In the genomic region with DNA sequence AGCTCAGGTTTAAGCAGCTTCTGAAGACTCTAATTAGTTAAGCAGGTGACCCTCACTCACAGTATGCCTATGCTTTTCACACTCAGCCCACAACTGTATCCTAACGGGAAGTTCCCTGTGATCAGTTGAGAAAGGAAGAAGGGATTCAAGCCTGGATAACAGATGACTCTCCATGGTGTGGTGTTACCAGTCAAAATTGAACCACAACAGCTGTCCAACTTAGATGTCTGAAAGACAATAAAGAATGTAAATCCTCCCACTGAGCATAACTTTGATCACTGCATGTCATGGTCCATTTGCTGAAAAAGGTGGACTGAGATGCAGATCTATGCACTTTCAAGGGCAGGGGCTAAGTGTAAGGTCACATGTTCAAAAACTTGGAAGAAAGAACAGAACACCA, we compare ENCODE assay signal across 13 cellular contexts. TPM values are rescaled to one million over a fixed set of nuclear protein-coding genes. Genes with fewer than 3 reads are reported as not detected.
DNase-seq lines count a peak whose midpoint lies in the region; ATAC-seq and TF ChIP-seq lines count a peak whose summit lies in the region.
"Had no signal": no experiment of that assay in that cellular context is flagged by ENCODE, and none has a peak within 500 bp of the region (broad histone marks: within the 10 kb centered on the region; RNA-seq: fewer than 3 reads in every experiment).

No MANE protein-coding gene starts in this region.

- POLR2A ChIA-PET in activated CD4-positive, alpha-beta T cell treated with anti-CD3 and anti-CD28 coated beads for 36 hours (lab: Charles Lee): interaction anchor here (0.7 kb wide), 1 partner anchor 31 kb away, joined by 8 read pairs; no protein-coding TSS in a partner anchor

- intact Hi-C loops in activated CD4-positive, alpha-beta T cell treated with anti-CD3 and anti-CD28 coated beads for 36 hours (cut with DNase I, micrococcal nuclease): no loop called here
- intact Hi-C loops in activated T-helper 2 cell treated with anti-CD3 and anti-CD28 coated beads, Interferon-gamma antibody, Interleukin-2, Interleukin-4, amounts not matched to agents 10 μg/mL and 5 μg/mL and 100 μg/mL, durations not matched to agents 14 hours and 24 hours and 36 hours (cut with micrococcal nuclease): no loop called here

- ATAC-seq in activated CD4-positive, alpha-beta T cell treated with anti-CD3 and anti-CD28 coated beads for 36 hours: peak; percentile 5
- ATAC-seq in GM23338: no peak

- H3K4me1 ChIP-seq in GM23338 (ENCODE audit: insufficient read depth): no peaks in the 10 kb centered on the region
- peaks cover 4% of the 10 kb centered on the region for H3K4me1 ChIP-seq in parathyroid adenoma
- H3K4me1 ChIP-seq: breast epithelium, colonic mucosa, suprapubic skin had no signal

- H3K36me3 Mint-ChIP-seq in activated CD4-positive, alpha-beta T cell treated with anti-CD3 and anti-CD28 coated beads for 36 hours (ENCODE audit: low read depth): no peaks in the 10 kb centered on the region
- H3K36me3 Mint-ChIP-seq in GM23338 (ENCODE audit: low read depth): no peaks in the 10 kb centered on the region
- peaks cover 17% of the 10 kb centered on the region for H3K36me3 Mint-ChIP-seq in activated T-helper 2 cell treated with anti-CD3 and anti-CD28 coated beads, Interferon-gamma antibody, Interleukin-2, Interleukin-4, amounts not matched to agents 10 μg/mL and 5 μg/mL and 100 μg/mL, durations not matched to agents 14 hours and 24 hours and 36 hours (ENCODE audit: low read depth)

- no peak overlapping the region for H3K9ac ChIP-seq in parathyroid adenoma

- no peaks in the 10 kb centered on the region for H3K9me3 Mint-ChIP-seq in activated CD4-positive, alpha-beta T cell treated with anti-CD3 and anti-CD28 coated beads for 36 hours (ENCODE audit: low read depth)
- no peaks in the 10 kb centered on the region for H3K9me3 Mint-ChIP-seq in GM23338
- H3K9me3 Mint-ChIP-seq in activated T-helper 2 cell treated with anti-CD3 and anti-CD28 coated beads, Interferon-gamma antibody, Interleukin-2, Interleukin-4, amounts not matched to agents 10 μg/mL and 5 μg/mL and 100 μg/mL, durations not matched to agents 14 hours and 24 hours and 36 hours: no peaks in the 10 kb centered on the region

- CTCF ChIA-PET in activated CD4-positive, alpha-beta T cell treated with anti-CD3 and anti-CD28 coated beads for 36 hours (lab: Charles Lee): interaction anchor here (0.6 to 3.8 kb wide), 48 partner anchors 10 to 352 kb away, joined by 3 to 167 read pairs (median 6); partner anchors contain the start of genes DIPK1A, DR1 and RPL5

- no peaks in the 10 kb centered on the region for H3K9me2 ChIP-seq in GM23338 (ENCODE audit: insufficient read depth)

- DNase-seq in activated CD4-positive, alpha-beta T cell treated with anti-CD3 and anti-CD28 coated beads for 36 hours: no peak
- DNase-seq in activated CD4-positive, alpha-beta T cell treated with anti-CD3 and anti-CD28 coated beads, Interleukin-2, amount 50 U/mL, for 4 hours: no peak
- no peak for DNase-seq in GM23338 (ENCODE audit: low spot score)
- no peak for DNase-seq in activated T-helper 2 cell treated with anti-CD3 and anti-CD28 coated beads, Interferon-gamma antibody, Interleukin-2, Interleukin-4, amounts not matched to agents 10 μg/mL and 5 μg/mL and 100 μg/mL, durations not matched to agents 14 hours and 24 hours and 36 hours (ENCODE audit: low spot score)
- no peak for DNase-seq in NCI-H226
- DNase-seq in A172 (ENCODE audit: low spot score): no peak
- no peak for DNase-seq in WERI-Rb-1
- DNase-seq: activated gamma-delta T cell had no signal

- H3K4me2 ChIP-seq in GM23338 (no peak overlapping the region), parathyroid adenoma (ENCODE audit: low read length) (peak overlapping the region; percentile 47)
- H3K4me2 ChIP-seq: smooth muscle cell had no signal

- no peaks in the 10 kb centered on the region for H3K36me3 ChIP-seq in GM23338 (ENCODE audit: insufficient read depth)
- no peaks in the 10 kb centered on the region for H3K36me3 ChIP-seq in parathyroid adenoma (ENCODE audit: control insufficient read depth, insufficient read depth, low read length)
- no peaks in the 10 kb centered on the region for H3K36me3 ChIP-seq in WERI-Rb-1
- H3K36me3 ChIP-seq: breast epithelium, colonic mucosa, suprapubic skin had no signal

- no peaks in the 10 kb centered on the region for H4K20me1 ChIP-seq in GM23338 (replicated peaks; ENCODE audit: insufficient read depth)

- H3K27me3 Mint-ChIP-seq in activated CD4-positive, alpha-beta T cell treated with anti-CD3 and anti-CD28 coated beads for 36 hours: no peaks in the 10 kb centered on the region
- H3K27me3 Mint-ChIP-seq in GM23338 (ENCODE audit: insufficient read depth, low read depth, poor library complexity): peaks cover 3% of the 10 kb centered on the region
- no peaks in the 10 kb centered on the region for H3K27me3 Mint-ChIP-seq in activated T-helper 2 cell treated with anti-CD3 and anti-CD28 coated beads, Interferon-gamma antibody, Interleukin-2, Interleukin-4, amounts not matched to agents 10 μg/mL and 5 μg/mL and 100 μg/mL, durations not matched to agents 14 hours and 24 hours and 36 hours (ENCODE audit: low read depth)

- H3K27ac Mint-ChIP-seq in activated CD4-positive, alpha-beta T cell treated with anti-CD3 and anti-CD28 coated beads for 36 hours: no peak overlapping the region
- H3K27ac Mint-ChIP-seq in GM23338: peak overlapping the region; percentile 83; the same call in 1 of the 2 replicates
- peak overlapping the region; percentile 14 for H3K27ac Mint-ChIP-seq in activated T-helper 2 cell treated with anti-CD3 and anti-CD28 coated beads, Interferon-gamma antibody, Interleukin-2, Interleukin-4, amounts not matched to agents 10 μg/mL and 5 μg/mL and 100 μg/mL, durations not matched to agents 14 hours and 24 hours and 36 hours

- peaks cover 39% of the 10 kb centered on the region for H3K4me1 Mint-ChIP-seq in activated CD4-positive, alpha-beta T cell treated with anti-CD3 and anti-CD28 coated beads for 36 hours
- H3K4me1 Mint-ChIP-seq in GM23338: peaks cover 3% of the 10 kb centered on the region; the same call in 2 of the 3 replicates
- H3K4me1 Mint-ChIP-seq in activated T-helper 2 cell treated with anti-CD3 and anti-CD28 coated beads, Interferon-gamma antibody, Interleukin-2, Interleukin-4, amounts not matched to agents 10 μg/mL and 5 μg/mL and 100 μg/mL, durations not matched to agents 14 hours and 24 hours and 36 hours (ENCODE audit: low read depth): peaks cover 50% of the 10 kb centered on the region

- H3K9me3 ChIP-seq in parathyroid adenoma (ENCODE audit: control insufficient read depth, low read length) (no peaks in the 10 kb centered on the region), WERI-Rb-1 (ENCODE audit: severe bottlenecking) (no peaks in the 10 kb centered on the region)
- H3K9me3 ChIP-seq: breast epithelium, colonic mucosa, suprapubic skin had no signal

- H3K79me2 ChIP-seq in GM23338 (replicated peaks; ENCODE audit: insufficient read depth): no peaks in the 10 kb centered on the region
- H3K79me2 ChIP-seq in parathyroid adenoma: no peaks in the 10 kb centered on the region

- peak overlapping the region; percentile 6; the same call in 1 of the 2 replicates for H2AFZ ChIP-seq in GM23338
- peak overlapping the region; percentile 5 for H2AFZ ChIP-seq in parathyroid adenoma

- H3K4me3 ChIP-seq in GM23338: no peak overlapping the region
- H3K4me3 ChIP-seq in parathyroid adenoma (ENCODE audit: low read depth, low read length): peak overlapping the region; percentile 10
- no peak overlapping the region for H3K4me3 ChIP-seq in WERI-Rb-1 (ENCODE audit: low read depth, low read length)
- H3K4me3 ChIP-seq: breast epithelium, colonic mucosa, smooth muscle cell, suprapubic skin had no signal

- H3K27ac ChIP-seq in GM23338 (ENCODE audit: low read depth) (no peak overlapping the region), parathyroid adenoma (no peak overlapping the region), WERI-Rb-1 (no peak overlapping the region)
- H3K27ac ChIP-seq: breast epithelium, colonic mucosa, suprapubic skin had no signal

- TF ChIP-seq CTCF in GM23338 (conservative IDR thresholded peaks at IDR 0.05; ENCODE audit: low read depth in 2 of 2) (no peak), parathyroid adenoma (IDR thresholded peaks at IDR 0.05) (no peak), WERI-Rb-1 (IDR thresholded peaks at IDR 0.05; ENCODE audit: low read depth, low read length) (no peak)

- no peak overlapping the region for H3K4me3 Mint-ChIP-seq in activated CD4-positive, alpha-beta T cell treated with anti-CD3 and anti-CD28 coated beads for 36 hours
- no peak overlapping the region for H3K4me3 Mint-ChIP-seq in GM23338
- no peak overlapping the region for H3K4me3 Mint-ChIP-seq in activated T-helper 2 cell treated with anti-CD3 and anti-CD28 coated beads, Interferon-gamma antibody, Interleukin-2, Interleukin-4, amounts not matched to agents 10 μg/mL and 5 μg/mL and 100 μg/mL, durations not matched to agents 14 hours and 24 hours and 36 hours (ENCODE audit: low read depth)

- H3K27me3 ChIP-seq in GM23338 (ENCODE audit: insufficient read depth): no peaks in the 10 kb centered on the region
- no peaks in the 10 kb centered on the region for H3K27me3 ChIP-seq in parathyroid adenoma (ENCODE audit: control insufficient read depth, insufficient read depth, low read length)
- no peaks in the 10 kb centered on the region for H3K27me3 ChIP-seq in WERI-Rb-1 (ENCODE audit: insufficient read depth, low read depth, severe bottlenecking)
- H3K27me3 ChIP-seq: breast epithelium, colonic mucosa, suprapubic skin had no signal

- no peaks in the 10 kb centered on the region for H3F3A ChIP-seq in GM23338 (replicated peaks; ENCODE audit: low read depth)

TF ChIP-seq in GM23338, 12 proteins besides CTCF, POLR2A, EP300 and RAD21 (continues in another document):
- TF ChIP-seq STAT1 (IDR thresholded peaks at IDR 0.05; ENCODE audit: unreplicated experiment): no peak

RNA-seq across cellular contexts. Expression of gene DIPK1A, which starts 32.3 kb away (rescaled TPM):
- total RNA-seq in activated CD4-positive, alpha-beta T cell treated with anti-CD3 and anti-CD28 coated beads for 36 hours: 1 to 10 TPM; 6.1 to 6.5 TPM
- total RNA-seq in GM23338 (2014; rRNA removed; shearing (Covaris generic)): 5.0 and 6.1 TPM in 2 replicates
- 3.3 and 4.8 TPM in 2 replicates for polyA plus RNA-seq in GM23338 (2016; fragmentation: Nextera tagmentation; extraction: Ambion mirVana)
- total RNA-seq in activated T-helper 2 cell treated with anti-CD3 and anti-CD28 coated beads, Interferon-gamma antibody, Interleukin-2, Interleukin-4, amounts not matched to agents 10 μg/mL and 5 μg/mL and 100 μg/mL, durations not matched to agents 14 hours and 24 hours and 36 hours: 22.9 and 23.0 TPM in 2 replicates
- total RNA-seq in A172 (2014; rRNA removed; shearing (Covaris generic)): 7.3 and 8.5 TPM in 2 replicates
